8 cellular contexts compared by ENCODE assay signal in genomic region chr1:65419681-65420589, GRCh38. TPM values are rescaled to one million over a fixed set of nuclear protein-coding genes. Genes with fewer than 3 reads are reported as not detected.
DNase-seq lines count a peak whose midpoint lies in the region; TF ChIP-seq lines count a peak whose summit lies in the region.

No MANE protein-coding gene starts in this region.

- no peaks in the 10 kb centered on the region for H3K9me2 ChIP-seq in neural cell (ENCODE audit: insufficient read depth, low read length)

- H3K9me3 ChIP-seq in ES-I3 (ENCODE audit: control insufficient read depth, insufficient read depth, low read length) (no peaks in the 10 kb centered on the region), HAP-1 (no peaks in the 10 kb centered on the region), neural cell (ENCODE audit: low read length) (no peaks in the 10 kb centered on the region)

- in situ Hi-C loops in HAP-1 (cut with MboI; ENCODE audit: low sequenced_read_pairs) = loop anchor here (25.0 kb wide), 1 partner anchor 358 kb away; no protein-coding TSS in a partner anchor

- no peak for TF ChIP-seq CTCF in neural cell (IDR thresholded peaks at IDR 0.05; ENCODE audit: poor library complexity, severe bottlenecking)

- H3K4me1 Mint-ChIP-seq in stimulated activated naive CD8-positive, alpha-beta T cell treated with anti-CD3 and anti-CD28 coated beads, Interleukin-15, Interleukin-2, amounts not matched to agents 100 ng/mL and 50 ng/mL, for 24 hours (ENCODE audit: low read depth) = peaks cover 13% of the 10 kb centered on the region

- H3K9me3 Mint-ChIP-seq in stimulated activated naive CD8-positive, alpha-beta T cell treated with anti-CD3 and anti-CD28 coated beads, Interleukin-15, Interleukin-2, amounts not matched to agents 100 ng/mL and 50 ng/mL, for 24 hours = no peaks in the 10 kb centered on the region

- H3K36me3 Mint-ChIP-seq in stimulated activated naive CD8-positive, alpha-beta T cell treated with anti-CD3 and anti-CD28 coated beads, Interleukin-15, Interleukin-2, amounts not matched to agents 100 ng/mL and 50 ng/mL, for 24 hours (ENCODE audit: low read depth) = no peaks in the 10 kb centered on the region

- H3K27me3 ChIP-seq in HAP-1 (ENCODE audit: low read depth) (no peaks in the 10 kb centered on the region), neural cell (ENCODE audit: insufficient read depth, low read depth, low read length) (no peaks in the 10 kb centered on the region)

- peak; percentile 78 for TF ChIP-seq POLR2A in Raji (IDR thresholded peaks at IDR 0.05; ENCODE audit: insufficient read depth, low read depth, low read length)

- TF ChIP-seq EP300 in neural cell (conservative IDR thresholded peaks at IDR 0.05; ENCODE audit: poor library complexity, severe bottlenecking) = no peak

- peak overlapping the region; percentile 18 for H3K4me2 ChIP-seq in neural cell (ENCODE audit: low read length)

- peaks cover 38% of the 10 kb centered on the region for H3K4me1 ChIP-seq in ES-I3 (ENCODE audit: insufficient read depth, low read length)
- peaks cover 18% of the 10 kb centered on the region for H3K4me1 ChIP-seq in HAP-1

- peaks cover 6% of the 10 kb centered on the region for H3F3A ChIP-seq in neural cell (ENCODE audit: insufficient read depth, low read length, poor library complexity, severe bottlenecking)

- H3K36me3 ChIP-seq in ES-I3 (ENCODE audit: insufficient read depth, low read length) = no peaks in the 10 kb centered on the region
- no peaks in the 10 kb centered on the region for H3K36me3 ChIP-seq in HAP-1 (replicated peaks)
- no peaks in the 10 kb centered on the region for H3K36me3 ChIP-seq in neural cell (ENCODE audit: insufficient read depth, low read length)

- peak overlapping the region; percentile 88 for H3K27ac Mint-ChIP-seq in stimulated activated naive CD8-positive, alpha-beta T cell treated with anti-CD3 and anti-CD28 coated beads, Interleukin-15, Interleukin-2, amounts not matched to agents 100 ng/mL and 50 ng/mL, for 24 hours

- peak overlapping the region; percentile 29 for H3K27ac ChIP-seq in neural cell (ENCODE audit: low read length)

- peak overlapping the region; percentile 53 for H2AFZ ChIP-seq in neural cell (ENCODE audit: low read depth, low read length)

- H3K4me3 Mint-ChIP-seq in stimulated activated naive CD8-positive, alpha-beta T cell treated with anti-CD3 and anti-CD28 coated beads, Interleukin-15, Interleukin-2, amounts not matched to agents 100 ng/mL and 50 ng/mL, for 24 hours = no peak overlapping the region

- H4K20me1 ChIP-seq in neural cell (ENCODE audit: insufficient read depth) = no peaks in the 10 kb centered on the region

- TF ChIP-seq RAD21 in neural cell (conservative IDR thresholded peaks at IDR 0.05) = peak; percentile 31

- peak overlapping the region; percentile 93 for H3K4me3 ChIP-seq in HAP-1
- H3K4me3 ChIP-seq in neural cell (ENCODE audit: low read length) = peak overlapping the region; percentile 92

- H3K79me2 ChIP-seq in neural cell (replicated peaks; ENCODE audit: insufficient read depth, low read length) = peaks cover 18% of the 10 kb centered on the region

- H3K9ac ChIP-seq in ES-I3 (ENCODE audit: low read depth, low read length) = peak overlapping the region; percentile 79
- H3K9ac ChIP-seq in neural cell (ENCODE audit: low read length) = peak overlapping the region; percentile 77

- DNase-seq in HAP-1 (ENCODE audit: low spot score in 2 of 2) = peak; percentile 94 to 99
- DNase-seq in M059J (ENCODE audit: low read depth) = peak; percentile 95
- peak; percentile 98 for DNase-seq in activated effector memory CD4-positive, alpha-beta T cell treated with Interleukin-2 at 50 U/mL for 16 hours
- DNase-seq in fibroblast of the conjunctiva (ENCODE audit: low read depth) = peak; percentile 98

- H3K27me3 Mint-ChIP-seq in stimulated activated naive CD8-positive, alpha-beta T cell treated with anti-CD3 and anti-CD28 coated beads, Interleukin-15, Interleukin-2, amounts not matched to agents 100 ng/mL and 50 ng/mL, for 24 hours = no peaks in the 10 kb centered on the region

TF ChIP-seq in neural cell, 6 proteins besides CTCF, POLR2A, EP300 and RAD21:
- TF ChIP-seq SMC3 (conservative IDR thresholded peaks at IDR 0.05; ENCODE audit: poor library complexity) (peak; percentile 26), POLR2AphosphoS5 (IDR thresholded peaks at IDR 0.05) (no peak), TAF1 (IDR thresholded peaks at IDR 0.05; ENCODE audit: low read depth) (no peak)

RNA-seq across cellular contexts. Expression of gene LEPR, which starts 0.5 kb away (rescaled TPM):
- 7.8 and 8.6 TPM in 2 replicates for total RNA-seq in M059J (2014; rRNA removed; shearing (Covaris generic))
- polyA plus RNA-seq in neural cell = 4.0 and 4.1 TPM in 2 replicates
- polyA minus RNA-seq in neural cell = 6.3 and 9.3 TPM in 2 replicates

RNA-seq across cellular contexts. Expression of gene LEPROT, which starts 0.5 kb away (rescaled TPM):
- 31.2 and 44.7 TPM in 2 replicates for total RNA-seq in M059J (2014; rRNA removed; shearing (Covaris generic))
- 30.9 and 39.2 TPM in 2 replicates for polyA plus RNA-seq in neural cell
- polyA minus RNA-seq in neural cell = 25.1 and 32.3 TPM in 2 replicates

Comparison
In these comparisons a context has a peak if more than half of its experiments do, and no peak if none do; other contexts are left out.
1. Peak in every context shown above with its lines: DNase-seq, H3K4me3 ChIP-seq and H3K27ac ChIP-seq.